Comparison of ENCODE assay signal across 9 cellular contexts in the genomic region with DNA sequence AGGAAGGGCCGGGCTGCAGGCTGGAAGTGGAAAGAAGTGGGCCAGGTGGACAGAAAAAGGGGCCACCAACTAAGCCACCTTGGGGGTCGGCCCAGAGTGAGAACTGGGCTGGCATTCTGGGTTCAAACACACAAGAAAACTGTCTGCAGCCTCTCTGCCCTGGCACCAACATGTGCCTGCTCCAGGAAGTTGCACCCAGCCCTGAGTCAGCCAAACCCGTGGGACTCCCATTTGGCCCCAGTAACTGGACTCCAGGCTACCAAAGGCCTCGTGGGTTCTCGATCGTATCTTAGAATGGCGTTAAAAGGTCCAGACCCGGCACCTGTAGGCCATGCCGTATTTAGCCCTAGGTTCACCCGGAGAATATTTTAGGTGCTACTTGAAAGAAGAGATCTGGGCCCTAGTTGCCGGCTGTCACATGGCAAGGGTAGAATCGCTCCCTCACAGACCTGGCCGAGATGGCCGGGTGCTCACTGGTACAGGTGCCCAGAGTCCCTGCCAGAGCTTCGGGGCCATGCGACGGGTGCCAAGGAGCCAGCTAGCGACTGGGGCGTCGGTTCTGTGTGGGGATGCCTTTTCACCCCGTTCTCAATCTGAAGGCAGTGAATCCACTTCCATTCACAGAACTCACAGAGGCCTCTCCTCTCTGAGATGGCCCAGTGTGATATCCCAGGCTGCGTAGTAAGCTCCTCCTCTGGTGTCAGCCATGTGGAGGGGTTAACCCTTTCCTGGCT.
DNase-seq lines count a peak whose midpoint lies in the region; ATAC-seq and TF ChIP-seq lines count a peak whose summit lies in the region.
"Had no signal": no experiment of that assay in that cellular context is flagged by ENCODE, and none has a peak within 500 bp of the region (broad histone marks: within the 10 kb centered on the region; RNA-seq: fewer than 3 reads in every experiment).

No MANE protein-coding gene starts in this region.

- H3K79me2 ChIP-seq in SK-N-SH (ENCODE audit: insufficient read depth): peaks cover 97% of the 10 kb centered on the region

- H3K36me3 ChIP-seq in SK-N-SH (replicated peaks in 1 of 2; ENCODE audit: control insufficient read depth in 1 of 2, insufficient read depth in 2 of 2, low read length in 1 of 2) (no peaks in the 10 kb centered on the region), skeletal muscle tissue (ENCODE audit: control insufficient read depth in 3 of 3, insufficient read depth in 3 of 3, low read length in 3 of 3) (no peaks in the 10 kb centered on the region)

- POLR2A ChIA-PET in SK-N-SH (lab: Yijun Ruan, JAX): no interaction called here

- no peaks in the 10 kb centered on the region for H3K27me3 ChIP-seq in SK-N-SH (ENCODE audit: insufficient read depth)
- no peaks in the 10 kb centered on the region for H3K27me3 ChIP-seq in skeletal muscle tissue (ENCODE audit: control insufficient read depth in 3 of 3, insufficient read depth in 3 of 3, low read length in 3 of 3)

- no peak for DNase-seq in GM12864 (ENCODE audit: low read depth)
- DNase-seq in SK-N-SH: peak; percentile 52
- DNase-seq in fibroblast of villous mesenchyme (ENCODE audit: low read depth): peak; percentile 13
- no peak for DNase-seq in GM10266 (ENCODE audit: extremely low spot score)
- no peak for DNase-seq in GM19238 (ENCODE audit: insufficient read length, low spot score)
- DNase-seq: naive B cell had no signal

- H3K9me2 ChIP-seq in SK-N-SH: no peaks in the 10 kb centered on the region

- H3K4me1 ChIP-seq in SK-N-SH (ENCODE audit: control insufficient read depth in 1 of 2, insufficient read depth in 2 of 2, low read depth in 1 of 2, low read length in 1 of 2) (peaks cover 16 to 29% of the 10 kb centered on the region in 2 experiments), skeletal muscle tissue (ENCODE audit: control insufficient read depth in 3 of 3, insufficient read depth in 3 of 3, low read length in 3 of 3) (peaks cover 55 to 64% (median 64%) of the 10 kb centered on the region in 3 donors)

- H3K9me3 ChIP-seq in SK-N-SH (no peaks in the 10 kb centered on the region), skeletal muscle tissue (ENCODE audit: control insufficient read depth in 3 of 3, low read length in 3 of 3) (no peaks in the 10 kb centered on the region)

- 71% methylated on average over 22 of the region's 22 CpGs for WGBS in SK-N-SH (ENCODE audit: low lambda C conversion rate)

- TF ChIP-seq RAD21 in SK-N-SH (IDR thresholded peaks at IDR 0.05; ENCODE audit: low read length): no peak

- H3K4me3 ChIP-seq in GM12864 (ENCODE audit: low read depth, low read length) (peak overlapping the region; percentile 51), SK-N-SH (ENCODE audit: low read depth in 2 of 2, low read length in 1 of 2) (no peak overlapping the region), fibroblast of villous mesenchyme (ENCODE audit: low read depth, low read length) (no peak overlapping the region), skeletal muscle tissue (ENCODE audit: low read length in 3 of 3) (peak overlapping the region; percentile 40 to 72 (median 65))

- CTCF ChIA-PET in SK-N-SH (lab: Yijun Ruan, JAX): interaction anchor here (0.5 kb wide), 1 partner anchor 212 kb away, joined by 3 read pairs; no protein-coding TSS in a partner anchor

- H3K4me2 ChIP-seq in SK-N-SH: 0 out of 2 replicates have a peak overlapping the region, but pooled peaks have one; percentile 11

- ATAC-seq in HG03025 (IDR thresholded peaks at IDR 0.05; ENCODE audit: low FRiP score, unreplicated experiment) (no peak), GM18511 (IDR thresholded peaks at IDR 0.05; ENCODE audit: unreplicated experiment) (no peak)

- no peak for TF ChIP-seq CTCF in GM12864 (IDR thresholded peaks at IDR 0.05; ENCODE audit: low read depth, low read length, missing control alignments)
- no peak for TF ChIP-seq CTCF in SK-N-SH (IDR thresholded peaks at IDR 0.05)
- no peak for TF ChIP-seq CTCF in fibroblast of villous mesenchyme (IDR thresholded peaks at IDR 0.05; ENCODE audit: insufficient read depth, low read depth, low read length)
- no peak for TF ChIP-seq CTCF in GM10266 (IDR thresholded peaks at IDR 0.05; ENCODE audit: control insufficient read depth, insufficient read depth, low read depth, missing control alignments)

- peaks cover 48% of the 10 kb centered on the region for H4K20me1 ChIP-seq in SK-N-SH (ENCODE audit: insufficient read depth)

- TF ChIP-seq EP300 in SK-N-SH (IDR thresholded peaks at IDR 0.05; ENCODE audit: borderline replicate concordance in 1 of 2, low read depth in 1 of 2, low read length in 1 of 2): no peak

- H3K27ac ChIP-seq in SK-N-SH (ENCODE audit: low read depth in 2 of 2, low read length in 1 of 2): 0 out of 4 replicates have a peak overlapping the region, but pooled peaks of 1 of the 2 experiments have one; percentile 21
- peak overlapping the region; percentile 94 for H3K27ac ChIP-seq in skeletal muscle tissue (ENCODE audit: low read depth, low read length)

- H3K9ac ChIP-seq in SK-N-SH (no peak overlapping the region), skeletal muscle tissue (ENCODE audit: low read depth in 1 of 3, low read length in 3 of 3) (peak overlapping the region; percentile 63 to 95 (median 92))

- no peak overlapping the region for H2AFZ ChIP-seq in SK-N-SH (ENCODE audit: low read depth)

- peaks cover 6% of the 10 kb centered on the region for H3F3A ChIP-seq in SK-N-SH (replicated peaks; ENCODE audit: insufficient read depth)

TF ChIP-seq in SK-N-SH, 30 proteins besides CTCF, POLR2A, EP300 and RAD21:
- no peak for TF ChIP-seq RXRA (IDR thresholded peaks at IDR 0.05; ENCODE audit: borderline replicate concordance, low read depth)
- no peak for TF ChIP-seq IRF3 (IDR thresholded peaks at IDR 0.05; ENCODE audit: low read depth, low read length)
- no peak for TF ChIP-seq ELF1 (IDR thresholded peaks at IDR 0.05)
- no peak for TF ChIP-seq JUND (IDR thresholded peaks at IDR 0.05)

Comparison
In these comparisons a context has a peak if more than half of its experiments do, and no peak if none do; other contexts are left out.
1. DNase-seq: peak in SK-N-SH (single experiment) and fibroblast of villous mesenchyme (single experiment); none in GM12864 (single experiment), GM10266 (single experiment) and GM19238 (single experiment).
2. H3K4me3 ChIP-seq: peak in GM12864 (single experiment) and skeletal muscle tissue (3 of 3); none in SK-N-SH (0 of 2) and fibroblast of villous mesenchyme (single experiment).